In the genomic region with DNA sequence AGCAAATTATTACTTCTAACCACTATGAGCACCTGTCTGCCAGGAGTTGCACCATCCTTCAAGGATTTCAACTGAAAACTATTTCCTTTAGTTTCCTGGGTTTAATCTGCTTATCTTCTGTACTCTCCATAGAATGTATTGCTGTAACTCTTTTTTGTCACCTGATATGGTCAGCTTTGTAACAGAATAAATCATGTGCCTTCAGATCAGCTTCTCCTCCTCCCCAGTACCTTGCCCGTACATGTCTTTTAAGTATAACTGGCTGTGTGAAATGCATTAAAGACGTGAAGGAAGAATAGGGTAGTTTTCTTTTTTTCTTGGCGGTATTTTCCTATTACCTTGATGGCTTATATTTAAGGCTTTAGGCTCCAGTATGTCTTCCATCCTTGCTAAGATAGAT, we compare ENCODE assay signal across 27 cellular contexts.
"Had no signal": no experiment of that assay in that cellular context is flagged by ENCODE, and none has a peak within 500 bp of the region (broad histone marks: within the 10 kb centered on the region; RNA-seq: fewer than 3 reads in every experiment).

No MANE protein-coding gene starts in this region.

- ATAC-seq: activated CD8-positive, alpha-beta T cell treated with anti-CD3 and anti-CD28 coated beads, Interleukin-2, amount 10 ng/mL, durations not matched to agents 7 days and 5 days; body of pancreas; HepG2; Panc1; SK-N-SH treated with all-trans-retinoic acid at 6 μM for 48 hours; WTC11 had no signal

- DNase-seq: activated CD4-positive, alpha-beta T cell treated with anti-CD3 and anti-CD28 coated beads for 48 hours; activated CD4-positive, alpha-beta T cell treated with anti-CD3 and anti-CD28 coated beads, Interleukin-2, amount 50 U/mL, for 4 hours; activated CD4-positive, CD25-positive, alpha-beta regulatory T cell treated with anti-CD3 and anti-CD28 coated beads, Interleukin-2, amount 50 U/mL, for 72 hours; activated CD8-positive, alpha-beta memory T cell treated with anti-CD3 and anti-CD28 coated beads, Interleukin-2, amount 50 U/mL, for 48 hours; activated CD8-positive, alpha-beta T cell treated with anti-CD3 and anti-CD28 coated beads, Interleukin-2, amount 10 ng/mL, durations not matched to agents 7 days and 5 days; activated naive CD4-positive, alpha-beta T cell; activated T-cell treated with anti-CD3 and anti-CD28 coated beads, Interleukin-2, amount 50 U/mL, for 1 hour; amniotic stem cell; body of pancreas; MG63; MV-4-11; NCI-H1092 treated with DMSO at 0.1 percent for 48 hours; NCI-H1417 treated with DMSO at 0.1 percent for 48 hours; NCI-H1694 treated with DMSO at 0.1 percent for 48 hours; NCI-H2081; NCI-H345; NCI-H510A; NCI-H526 treated with DMSO at 0.1 percent for 48 hours; NCI-H82; SHP77 had no signal

- H3K36me3 ChIP-seq: ascending aorta, MG63, SJSA1 had no signal

- H3K9me3 ChIP-seq: body of pancreas, MG63, SJSA1 had no signal

- H3K4me1 ChIP-seq: ascending aorta, body of pancreas, SJSA1 had no signal

- H3K27ac ChIP-seq: ascending aorta, body of pancreas, RWPE1, SJSA1 had no signal

- H3K4me3 ChIP-seq: ascending aorta, body of pancreas, MG63, SJSA1 had no signal

- H3K27me3 ChIP-seq: ascending aorta, body of pancreas, SJSA1 had no signal
